2 cellular contexts compared by ENCODE assay signal in the genomic region with DNA sequence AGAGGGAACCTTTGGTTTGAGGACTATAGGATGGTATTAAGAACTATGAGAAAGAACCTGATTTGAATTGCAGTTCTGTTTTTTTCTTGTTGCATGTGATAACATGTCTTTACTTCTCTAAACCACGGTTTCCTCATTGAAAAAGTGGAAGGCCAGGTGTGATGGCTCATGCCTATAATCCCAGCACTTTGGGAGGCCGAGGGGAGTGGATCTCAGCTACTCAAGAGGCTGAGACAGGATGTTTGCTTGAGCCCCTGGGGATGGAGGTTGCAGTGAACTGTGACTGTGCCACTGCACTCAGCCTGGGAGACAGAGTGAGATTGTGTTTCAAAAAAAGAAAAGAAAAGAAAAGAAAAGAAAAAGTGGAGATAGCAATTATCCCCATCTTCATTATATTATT.
TF ChIP-seq lines count a peak whose summit lies in the region.

No MANE protein-coding gene starts in this region.

TF ChIP-seq in SK-N-SH, 30 proteins besides CTCF, POLR2A, EP300 and RAD21:
- TF ChIP-seq IRF3 (IDR thresholded peaks at IDR 0.05; ENCODE audit: low read depth, low read length) (no peak), TAF1 (IDR thresholded peaks at IDR 0.05; ENCODE audit: borderline replicate concordance, low read depth, low read length) (no peak), FOXM1 (IDR thresholded peaks at IDR 0.05; ENCODE audit: low read depth) (no peak), PBX3 (IDR thresholded peaks at IDR 0.05) (no peak), ZBTB33 (IDR thresholded peaks at IDR 0.05; ENCODE audit: borderline replicate concordance, low read depth) (no peak), MXI1 (IDR thresholded peaks at IDR 0.05; ENCODE audit: low read depth, low read length) (no peak), GABPA (IDR thresholded peaks at IDR 0.05; ENCODE audit: low read depth) (no peak), NRF1 (IDR thresholded peaks at IDR 0.05; ENCODE audit: low read depth, low read length) (no peak), GATA2 (CRISPR knock-in tag; IDR thresholded peaks at IDR 0.05) (no peak), USF2 (IDR thresholded peaks at IDR 0.05; ENCODE audit: borderline replicate concordance, low read depth, low read length) (no peak), RCOR1 (IDR thresholded peaks at IDR 0.05; ENCODE audit: low read length) (no peak), CHD2 (IDR thresholded peaks at IDR 0.05; ENCODE audit: low read length, partially characterized antibody) (no peak), FOSL2 (IDR thresholded peaks at IDR 0.05; ENCODE audit: borderline replicate concordance, low read depth) (no peak), TCF12 (IDR thresholded peaks at IDR 0.05) (no peak)
- TF ChIP-seq, protein P1, sequence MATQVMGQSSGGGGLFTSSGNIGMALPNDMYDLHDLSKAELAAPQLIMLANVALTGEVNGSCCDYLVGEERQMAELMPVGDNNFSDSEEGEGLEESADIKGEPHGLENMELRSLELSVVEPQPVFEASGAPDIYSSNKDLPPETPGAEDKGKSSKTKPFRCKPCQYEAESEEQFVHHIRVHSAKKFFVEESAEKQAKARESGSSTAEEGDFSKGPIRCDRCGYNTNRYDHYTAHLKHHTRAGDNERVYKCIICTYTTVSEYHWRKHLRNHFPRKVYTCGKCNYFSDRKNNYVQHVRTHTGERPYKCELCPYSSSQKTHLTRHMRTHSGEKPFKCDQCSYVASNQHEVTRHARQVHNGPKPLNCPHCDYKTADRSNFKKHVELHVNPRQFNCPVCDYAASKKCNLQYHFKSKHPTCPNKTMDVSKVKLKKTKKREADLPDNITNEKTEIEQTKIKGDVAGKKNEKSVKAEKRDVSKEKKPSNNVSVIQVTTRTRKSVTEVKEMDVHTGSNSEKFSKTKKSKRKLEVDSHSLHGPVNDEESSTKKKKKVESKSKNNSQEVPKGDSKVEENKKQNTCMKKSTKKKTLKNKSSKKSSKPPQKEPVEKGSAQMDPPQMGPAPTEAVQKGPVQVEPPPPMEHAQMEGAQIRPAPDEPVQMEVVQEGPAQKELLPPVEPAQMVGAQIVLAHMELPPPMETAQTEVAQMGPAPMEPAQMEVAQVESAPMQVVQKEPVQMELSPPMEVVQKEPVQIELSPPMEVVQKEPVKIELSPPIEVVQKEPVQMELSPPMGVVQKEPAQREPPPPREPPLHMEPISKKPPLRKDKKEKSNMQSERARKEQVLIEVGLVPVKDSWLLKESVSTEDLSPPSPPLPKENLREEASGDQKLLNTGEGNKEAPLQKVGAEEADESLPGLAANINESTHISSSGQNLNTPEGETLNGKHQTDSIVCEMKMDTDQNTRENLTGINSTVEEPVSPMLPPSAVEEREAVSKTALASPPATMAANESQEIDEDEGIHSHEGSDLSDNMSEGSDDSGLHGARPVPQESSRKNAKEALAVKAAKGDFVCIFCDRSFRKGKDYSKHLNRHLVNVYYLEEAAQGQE (IDR thresholded peaks at IDR 0.05; ENCODE audit: low read depth, low read length) = no peak
- TF ChIP-seq, protein P2, sequence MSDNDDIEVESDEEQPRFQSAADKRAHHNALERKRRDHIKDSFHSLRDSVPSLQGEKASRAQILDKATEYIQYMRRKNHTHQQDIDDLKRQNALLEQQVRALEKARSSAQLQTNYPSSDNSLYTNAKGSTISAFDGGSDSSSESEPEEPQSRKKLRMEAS (IDR thresholded peaks at IDR 0.05; ENCODE audit: low read depth) = no peak

TF ChIP-seq in SK-N-SH treated with all-trans-retinoic acid at 6 μM for 48 hours, 23 proteins besides CTCF, POLR2A, EP300 and RAD21 (continued from another document):
- TF ChIP-seq PPARA (CRISPR knock-in tag; IDR thresholded peaks at IDR 0.05; ENCODE audit: borderline replicate concordance) = no peak
- TF ChIP-seq TSHZ2 (CRISPR knock-in tag; IDR thresholded peaks at IDR 0.05) = no peak
- TF ChIP-seq GLIS3 (CRISPR knock-in tag; IDR thresholded peaks at IDR 0.05) = no peak
- TF ChIP-seq TOX (CRISPR knock-in tag; IDR thresholded peaks at IDR 0.05; ENCODE audit: borderline replicate concordance) = no peak
- no peak for TF ChIP-seq ZC3H10 (CRISPR knock-in tag; IDR thresholded peaks at IDR 0.05)
- TF ChIP-seq TCF4 (CRISPR knock-in tag; IDR thresholded peaks at IDR 0.05; ENCODE audit: borderline replicate concordance) = no peak
- no peak for TF ChIP-seq ISL1 (CRISPR knock-in tag; IDR thresholded peaks at IDR 0.05)
